ENCODE assay signal across 8 cellular contexts in the genomic region with DNA sequence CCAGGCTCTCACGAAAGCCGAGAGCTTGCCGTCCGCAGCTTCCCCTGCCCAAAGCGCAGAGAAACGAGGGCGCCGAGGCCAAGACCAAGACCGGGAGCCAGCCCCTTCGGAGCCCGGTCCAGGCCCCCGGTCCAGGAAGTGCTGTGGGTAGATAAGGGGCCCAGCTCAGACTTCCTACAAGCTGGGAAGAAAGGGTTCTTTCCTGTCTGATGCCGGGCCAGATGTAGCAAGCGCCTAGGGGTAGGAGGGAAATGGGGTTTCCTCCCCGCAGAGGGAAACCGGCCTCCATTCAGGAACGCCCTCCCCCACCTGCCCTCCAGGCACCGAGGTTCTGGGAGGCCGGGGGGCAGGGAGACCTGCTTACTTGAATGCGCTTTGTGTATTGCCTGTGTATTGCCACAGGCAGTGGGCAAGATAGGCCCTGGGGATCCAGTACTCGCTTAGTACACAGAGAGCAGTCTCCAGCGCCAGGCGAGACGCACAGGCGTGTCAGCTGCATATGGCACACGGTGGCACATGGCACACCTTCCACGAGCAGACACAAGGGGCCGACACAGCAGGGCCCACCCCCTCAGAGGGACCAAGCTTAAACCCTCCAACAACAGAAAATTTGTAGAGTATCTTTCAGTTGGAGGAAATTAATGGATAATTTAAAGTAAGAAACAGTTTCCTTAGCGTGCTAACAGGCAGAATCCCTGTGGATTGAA. TPM values are rescaled to one million over a fixed set of nuclear protein-coding genes. Genes with fewer than 3 reads are reported as not detected.
A peak's percentile ranks its signal among the peaks of the same experiment; 100 is the strongest.
DNase-seq lines count a peak whose midpoint lies in the region; ATAC-seq, FAIRE-seq and TF ChIP-seq lines count a peak whose summit lies in the region.

No MANE protein-coding gene starts in this region.

- DNase-seq in SKM-1 treated with dmso at 0.1 percent for 144 hours (lab: John Stamatoyannopoulos, UW; ENCODE audit: unreplicated experiment) (peak; percentile 81), GM12878 (ENCODE audit: low read depth, low spot score) (no peak), kidney (no peak), SJCRH30 (no peak)
- peak in 2 of 3 experiments; percentile 28 to 34 for DNase-seq in stimulated activated CD4-positive, alpha-beta T cell treated with anti-CD3 and anti-CD28 coated beads, TNF-alpha, amount 100 ng/mL, for 4 hours (ENCODE audit: low read depth in 3 of 3)
- no peak for DNase-seq in NK-92 treated with Interleukin-12 subunit alpha and Interleukin-12 subunit beta, amount 100 ng/mL, for 24 hours (lab: John Stamatoyannopoulos, UW)

- H3K27me3 ChIP-seq in GM12878 (replicated peaks in 1 of 2; ENCODE audit: control insufficient read depth in 2 of 2, insufficient read depth in 2 of 2, low read length in 1 of 2) (no peaks in the 10 kb centered on the region), SJCRH30 (no peaks in the 10 kb centered on the region)

- TF ChIP-seq POLR2A in GM12878 (IDR thresholded peaks at IDR 0.05; ENCODE audit: low read depth, low read length) = 0 out of 2 replicates have a peak, but pooled peaks have one; percentile 14

- FAIRE-seq in GM12878 (lab: Jason Lieb, UNC) = peak; percentile 47
- FAIRE-seq in kidney (lab: Jason Lieb, UNC) = no peak

- TSS peak; percentile 71 for BruUV-seq in GM12878 (replicated peaks; lab: Mats Ljungman, UMichigan)

- H4K20me1 ChIP-seq in GM12878 (ENCODE audit: control insufficient read depth, insufficient read depth) = no peaks in the 10 kb centered on the region

- H3K4me2 ChIP-seq in GM12878 (ENCODE audit: control insufficient read depth, insufficient read depth) = peak overlapping the region; percentile 73

- in situ Hi-C loops in GM12878 (cut with MboI) = loop anchor here (25.0 kb wide), 1 partner anchor 390 kb away; a partner anchor contains a TSS

- ATAC-seq in GM18868 (IDR thresholded peaks at IDR 0.05; ENCODE audit: unreplicated experiment) = peak; percentile 15
- peak; percentile 2 for ATAC-seq in HG03521 (IDR thresholded peaks at IDR 0.05; ENCODE audit: unreplicated experiment)
- no peak for ATAC-seq in GM12878

- no peak for TF ChIP-seq EP300 in GM12878 (IDR thresholded peaks at IDR 0.05; ENCODE audit: borderline replicate concordance in 1 of 2, control insufficient read depth in 1 of 2, low read depth in 2 of 2, low read length in 2 of 2)

- H3K27ac ChIP-seq in GM12878 (ENCODE audit: control insufficient read depth, insufficient read depth) (peak overlapping the region; percentile 64; the same call in 1 of the 2 replicates), kidney (ENCODE audit: low read depth in 2 of 2, low read length in 2 of 2) (peak overlapping the region; percentile 20 to 82), SJCRH30 (no peak overlapping the region)

- H3K79me2 ChIP-seq in GM12878 (ENCODE audit: control insufficient read depth, insufficient read depth, low read length) = no peaks in the 10 kb centered on the region

- H3K4me1 ChIP-seq in GM12878 (ENCODE audit: control insufficient read depth, insufficient read depth, low read length) = peaks cover 14% of the 10 kb centered on the region
- peaks cover 0 to 12% of the 10 kb centered on the region in 2 donors for H3K4me1 ChIP-seq in kidney (ENCODE audit: control insufficient read depth in 1 of 2, insufficient read depth in 1 of 2, low read depth in 1 of 2, low read length in 2 of 2)
- no peaks in the 10 kb centered on the region for H3K4me1 ChIP-seq in SJCRH30

- H3K9ac ChIP-seq in GM12878 (ENCODE audit: control insufficient read depth, insufficient read depth, low read length) (peak overlapping the region; percentile 76), kidney (ENCODE audit: low read length in 2 of 2) (peak overlapping the region; percentile 48 to 69)

- no peak for TF ChIP-seq RAD21 in GM12878 (IDR thresholded peaks at IDR 0.05; ENCODE audit: insufficient read depth, low read depth, low read length)

- CTCF ChIA-PET in GM12878 (lab: Yijun Ruan, JAX) = interaction anchor here (0.6 to 7.7 kb wide), 6 partner anchors 15 to 165 kb away, joined by 3 to 43 read pairs (median 6); no protein-coding TSS in a partner anchor

- no peak for TF ChIP-seq CTCF in GM12878 (IDR thresholded peaks at IDR 0.05 in 2 of 3, conservative IDR thresholded peaks at IDR 0.05 in 1 of 3; ENCODE audit: control insufficient read depth in 2 of 3, extremely low read depth in 1 of 3, insufficient read depth in 1 of 3, low read depth in 3 of 3, low read length in 3 of 3)
- no peak for TF ChIP-seq CTCF in kidney (IDR thresholded peaks at IDR 0.05; ENCODE audit: borderline replicate concordance, extremely low read depth, insufficient read depth)

- no peaks in the 10 kb centered on the region for H3K36me3 ChIP-seq in GM12878 (ENCODE audit: control insufficient read depth in 2 of 2, insufficient read depth in 2 of 2, low read length in 1 of 2)
- H3K36me3 ChIP-seq in kidney (ENCODE audit: control insufficient read depth in 1 of 2, insufficient read depth in 2 of 2, low read length in 2 of 2) = no peaks in the 10 kb centered on the region
- no peaks in the 10 kb centered on the region for H3K36me3 ChIP-seq in SJCRH30

- POLR2A ChIA-PET in GM12878 (lab: Charles Lee) = interaction anchor here (1.3 to 2.0 kb wide), 2 partner anchors 104 to 173 kb away, joined by 5 to 7 read pairs; a partner anchor contains a TSS

- intact Hi-C loops in GM12878 (cut with micrococcal nuclease; ENCODE audit: unreplicated experiment) (no loop called here), kidney (cut with DNase I) (no loop called here)

- SMC1A ChIA-PET in GM12878 (lab: Charles Lee; ENCODE audit: uncharacterized antibody, unreplicated experiment) = interaction anchor here (1.0 to 1.7 kb wide), 4 partner anchors 14 to 165 kb away, joined by 3 to 7 read pairs (median 4); no protein-coding TSS in a partner anchor

- no peaks in the 10 kb centered on the region for H3K9me3 ChIP-seq in GM12878 (replicated peaks; ENCODE audit: control insufficient read depth, insufficient read depth, low read length)
- H3K9me3 ChIP-seq in kidney (ENCODE audit: control insufficient read depth in 1 of 2, low read length in 2 of 2) = no peaks in the 10 kb centered on the region
- H3K9me3 ChIP-seq in SJCRH30 (replicated peaks) = no peaks in the 10 kb centered on the region

- 22% methylated on average over 29 of the region's 29 CpGs for WGBS in GM12878 (ENCODE audit: insufficient coverage, insufficient replicate concordance, low lambda C conversion rate, missing lambda C conversion rate)

- peak overlapping the region; percentile 81 for H2AFZ ChIP-seq in GM12878 (ENCODE audit: control insufficient read depth, low read depth, low read length)

- RAD21 ChIA-PET in GM12878 (lab: Charles Lee; ENCODE audit: unreplicated experiment) = interaction anchor here (0.6 to 2.2 kb wide), 2 partner anchors 165 to 481 kb away, joined by 4 to 6 read pairs; no protein-coding TSS in a partner anchor

- H3K4me3 ChIP-seq in GM12878 (peak overlapping the region; percentile 80; the same call in 1 of the 2 replicates), kidney (ENCODE audit: low read length in 2 of 2) (peak overlapping the region; percentile 42 to 68), SJCRH30 (no peak overlapping the region)

TF ChIP-seq in GM12878, 131 proteins besides CTCF, POLR2A, EP300 and RAD21 (continues in another document):
- TF ChIP-seq CBFB (IDR thresholded peaks at IDR 0.05; ENCODE audit: low read depth) = no peak
- TF ChIP-seq YY1 (IDR thresholded peaks at IDR 0.05; ENCODE audit: low read depth, low read length) = 0 out of 2 replicates have a peak, but pooled peaks have one; percentile 19
- no peak for TF ChIP-seq NR2C1 (IDR thresholded peaks at IDR 0.05)
- no peak for TF ChIP-seq EZH2 (IDR thresholded peaks at IDR 0.05; ENCODE audit: borderline replicate concordance, control insufficient read depth, low read depth, low read length)

RNA-seq across cellular contexts. Expression of a gene that starts 1.0 kb away (rescaled TPM):
- 4.3 and 9.8 TPM in 2 replicates for total RNA-seq in GM12878 (2013; cell fraction: nucleolus; rRNA removed)
- total RNA-seq in GM12878 (2014; rRNA removed) = 2.8 and 2.9 TPM in 2 replicates
- total RNA-seq in GM12878 (2014; rRNA removed; fragmentation: Illumina TruSeq; extraction: Trizol) = 1.4 and 1.6 TPM in 2 replicates
- total RNA-seq in GM12878 (2021) = 3.3 and 4.2 TPM in 2 replicates
- polyA plus RNA-seq in GM12878 (2011; ENCODE audit: low read depth) = 1.7 TPM
- polyA plus RNA-seq in GM12878 (2011; rRNA removed) = 1.1 and 1.9 TPM in 2 replicates
- 1.9 and 2.6 TPM in 2 replicates for polyA plus RNA-seq in GM12878 (2011; cell fraction: cytosol; rRNA removed)
- polyA plus RNA-seq in GM12878 (2011; cell fraction: nucleus; rRNA removed) = 1.8 and 2.1 TPM in 2 replicates
- 2.1 and 3.6 TPM in 2 replicates for polyA plus RNA-seq in GM12878 (2012)
- polyA plus RNA-seq in GM12878 (2014; fragmentation: Illumina TruSeq; extraction: Trizol) = 1.3 and 2.0 TPM in 2 replicates
- polyA plus RNA-seq in GM12878 (2014; fragmentation: Nextera tagmentation; extraction: Ambion mirVana) = under 1 TPM; 0.52 to 0.93 TPM
- 4.8 and 6.9 TPM in 2 replicates for polyA plus RNA-seq in GM12878 (2014; rRNA removed)
- 1 to 10 TPM; 3.3 TPM for polyA plus RNA-seq in GM12878 (2016; fragmentation: Nextera tagmentation; extraction: Ambion mirVana)
- polyA minus RNA-seq in GM12878 (2011; rRNA and poly(A)+ RNA removed) = 2.6 and 2.7 TPM in 2 replicates
- 0.62 and 0.94 TPM in 2 replicates for polyA minus RNA-seq in GM12878 (2011; cell fraction: cytosol; rRNA and poly(A)+ RNA removed)
- polyA minus RNA-seq in GM12878 (2011; cell fraction: nucleus; rRNA and poly(A)+ RNA removed) = 0.85 and 2.2 TPM in 2 replicates
- total RNA-seq in kidney = 51.1 TPM
- 38.4 TPM for polyA plus RNA-seq in kidney (ENCODE audit: insufficient read depth, low read depth, low replicate concordance)
- not detected in 2 replicates for total RNA-seq in SJCRH30 (2014; rRNA removed; shearing (Covaris generic))

RNA-seq across cellular contexts. Expression of a gene that starts 29.7 kb away (rescaled TPM):
- total RNA-seq in GM12878 (2013; cell fraction: nucleolus; rRNA removed) = 0.52 TPM in 1 of 2 replicates, not detected in the other
- total RNA-seq in GM12878 (2014; rRNA removed) = not detected in 2 replicates
- total RNA-seq in GM12878 (2014; rRNA removed; fragmentation: Illumina TruSeq; extraction: Trizol) = not detected in 2 replicates
- total RNA-seq in GM12878 (2021) = 0.08 and 0.46 TPM in 2 replicates
- polyA plus RNA-seq in GM12878 (2011; ENCODE audit: low read depth) = not detected
- not detected in 2 replicates for polyA plus RNA-seq in GM12878 (2011; rRNA removed)
- not detected in 2 replicates for polyA plus RNA-seq in GM12878 (2011; cell fraction: cytosol; rRNA removed)
- 0.10 TPM in 1 of 2 replicates, not detected in the other for polyA plus RNA-seq in GM12878 (2011; cell fraction: nucleus; rRNA removed)
- 0.22 TPM in 1 of 2 replicates, not detected in the other for polyA plus RNA-seq in GM12878 (2012)
- not detected in 2 replicates for polyA plus RNA-seq in GM12878 (2014; fragmentation: Illumina TruSeq; extraction: Trizol)
- polyA plus RNA-seq in GM12878 (2014; fragmentation: Nextera tagmentation; extraction: Ambion mirVana) = not detected
- polyA plus RNA-seq in GM12878 (2014; rRNA removed) = 0.03 TPM in 1 of 2 replicates, not detected in the other
- not detected for polyA plus RNA-seq in GM12878 (2016; fragmentation: Nextera tagmentation; extraction: Ambion mirVana)
- not detected in 2 replicates for polyA minus RNA-seq in GM12878 (2011; rRNA and poly(A)+ RNA removed)
- not detected in 2 replicates for polyA minus RNA-seq in GM12878 (2011; cell fraction: cytosol; rRNA and poly(A)+ RNA removed)
- not detected in 2 replicates for polyA minus RNA-seq in GM12878 (2011; cell fraction: nucleus; rRNA and poly(A)+ RNA removed)
- total RNA-seq in kidney = 4.3 TPM
- 12.9 TPM for polyA plus RNA-seq in kidney (ENCODE audit: insufficient read depth, low read depth, low replicate concordance)
- total RNA-seq in SJCRH30 (2014; rRNA removed; shearing (Covaris generic)) = 0.76 and 1.1 TPM in 2 replicates

Comparison
In these comparisons a context has a peak if more than half of its experiments do, and no peak if none do; other contexts are left out.
1. DNase-seq: peak in SKM-1 treated with dmso at 0.1 percent for 144 hours (single experiment) and stimulated activated CD4-positive, alpha-beta T cell treated with anti-CD3 and anti-CD28 coated beads, TNF-alpha, amount 100 ng/mL, for 4 hours (2 of 3); none in GM12878 (single experiment), kidney (single experiment), NK-92 treated with Interleukin-12 subunit alpha and Interleukin-12 subunit beta, amount 100 ng/mL, for 24 hours (single experiment) and SJCRH30 (0 of 2).